9 cellular contexts compared by ENCODE assay signal in genomic region chrX:119218198-119218597, GRCh38. TPM values are rescaled to one million over a fixed set of nuclear protein-coding genes. Genes with fewer than 3 reads are reported as not detected.
DNase-seq lines count a peak whose midpoint lies in the region; ATAC-seq, FAIRE-seq and TF ChIP-seq lines count a peak whose summit lies in the region.
"Had no signal": no experiment of that assay in that cellular context is flagged by ENCODE, and none has a peak within 500 bp of the region (broad histone marks: within the 10 kb centered on the region; RNA-seq: fewer than 3 reads in every experiment).

No MANE protein-coding gene starts in this region.

- no peak overlapping the region for H3K27ac ChIP-seq in pancreas

- no peaks in the 10 kb centered on the region for H3F3A ChIP-seq in Loucy (ENCODE audit: low read depth)

- no peaks in the 10 kb centered on the region for H3K9me2 ChIP-seq in Loucy (replicated peaks; ENCODE audit: low read depth, low read length)

- no peaks in the 10 kb centered on the region for H3K79me2 ChIP-seq in Loucy (ENCODE audit: insufficient read depth, low read length)

- FAIRE-seq in pancreas (lab: Jason Lieb, UNC): peak; percentile 95

- no peak overlapping the region for H3K9ac ChIP-seq in Loucy (ENCODE audit: low read depth, low read length, poor library complexity, severe bottlenecking)

- peak; percentile 36 for TF ChIP-seq CTCF in GM06990 (IDR thresholded peaks at IDR 0.05; ENCODE audit: insufficient read depth, low read length, poor library complexity, severe bottlenecking)
- TF ChIP-seq CTCF in Loucy (conservative IDR thresholded peaks at IDR 0.05; ENCODE audit: low read length): peak; percentile 58
- peak in 1 of 4 donors; percentile 20 for TF ChIP-seq CTCF in pancreas (IDR thresholded peaks at IDR 0.05)

- WGBS in pancreas, 2 donors: 17 to 24% methylated on average over 4 of the region's 4 CpGs

- no peaks in the 10 kb centered on the region for H4K20me1 ChIP-seq in Loucy (ENCODE audit: insufficient read depth, low read length, poor library complexity, severe bottlenecking)

- no peaks in the 10 kb centered on the region; the same call in 1 of the 2 replicates for H3K27me3 ChIP-seq in GM06990 (replicated peaks; ENCODE audit: control insufficient read depth, insufficient read depth, low read length)
- no peaks in the 10 kb centered on the region for H3K27me3 ChIP-seq in Loucy (ENCODE audit: insufficient read depth, low read length, poor library complexity, severe bottlenecking)
- peaks cover 0 to 4% (median 0%) of the 10 kb centered on the region in 4 donors for H3K27me3 ChIP-seq in pancreas

- no peak overlapping the region for H2AFZ ChIP-seq in Loucy (ENCODE audit: low read length)

- intact Hi-C loops in pancreas (cut with DNase I): no loop called here

- DNase-seq in GM06990 (ENCODE audit: extremely low read depth, insufficient read length): no peak
- DNase-seq in dedifferentiated amniotic fluid mesenchymal stem cell (ENCODE audit: extremely low spot score): peak; percentile 22
- no peak for DNase-seq in pancreas
- no peak for DNase-seq in A172 (ENCODE audit: low spot score)
- DNase-seq: activated CD8-positive, alpha-beta memory T cell treated with anti-CD3 and anti-CD28 coated beads, Interleukin-2, amount 10 ng/mL, durations not matched to agents 7 days and 5 days; stimulated activated CD4-positive, alpha-beta T cell treated with anti-CD3 and anti-CD28 coated beads, Interleukin-1b, Interleukin-23, amount 100 ng/mL, for 48 hours had no signal

- H3K4me3 ChIP-seq in GM06990 (replicated peaks; ENCODE audit: low read depth, low read length) (no peak overlapping the region), Loucy (ENCODE audit: low read length, poor library complexity, severe bottlenecking) (no peak overlapping the region), pancreas (no peak overlapping the region)

- H3K9me3 ChIP-seq in Loucy (ENCODE audit: insufficient read depth, low read depth, low read length): no peaks in the 10 kb centered on the region
- no peaks in the 10 kb centered on the region for H3K9me3 ChIP-seq in pancreas

- ATAC-seq in pancreas (peak in 2 of 4 donors; percentile 46 to 53), HG03442 (IDR thresholded peaks at IDR 0.05; ENCODE audit: unreplicated experiment) (no peak), HG02884 (IDR thresholded peaks at IDR 0.05; ENCODE audit: unreplicated experiment) (no peak)
- ATAC-seq: activated CD8-positive, alpha-beta memory T cell treated with anti-CD3 and anti-CD28 coated beads, Interleukin-2, amount 10 ng/mL, durations not matched to agents 7 days and 5 days had no signal

- no peak overlapping the region for H3K4me2 ChIP-seq in Loucy (ENCODE audit: low read depth, low read length, poor library complexity, severe bottlenecking)

- no peaks in the 10 kb centered on the region for H3K36me3 ChIP-seq in GM06990 (ENCODE audit: control insufficient read depth, insufficient read depth, low read length)
- no peaks in the 10 kb centered on the region for H3K36me3 ChIP-seq in Loucy (ENCODE audit: insufficient read depth, low read length)
- no peaks in the 10 kb centered on the region for H3K36me3 ChIP-seq in pancreas

- H3K4me1 ChIP-seq in Loucy (ENCODE audit: insufficient read depth, low read length, poor library complexity, severe bottlenecking): no peaks in the 10 kb centered on the region
- no peaks in the 10 kb centered on the region for H3K4me1 ChIP-seq in pancreas

RNA-seq across cellular contexts. Expression of gene PGRMC1, which starts 17.9 kb away (rescaled TPM):
- 10 to 100 TPM; 17.0 to 40.1 (median 26.5) TPM for total RNA-seq in pancreas
- 10 to 100 TPM; 23.5 to 50.2 TPM for polyA plus RNA-seq in pancreas
- total RNA-seq in A172 (2014; rRNA removed; shearing (Covaris generic)): 79.5 and 85.1 TPM in 2 replicates
